Comparison of ENCODE assay signal across 15 cellular contexts in genomic region chr20:62197801-62198200, GRCh38. TPM values are rescaled to one million over a fixed set of nuclear protein-coding genes. Genes with fewer than 3 reads are reported as not detected.
DNase-seq lines count a peak whose midpoint lies in the region; ATAC-seq and TF ChIP-seq lines count a peak whose summit lies in the region.
"Had no signal": no experiment of that assay in that cellular context is flagged by ENCODE, and none has a peak within 500 bp of the region (broad histone marks: within the 10 kb centered on the region; RNA-seq: fewer than 3 reads in every experiment).

No MANE protein-coding gene starts in this region.

- H3K9me3 ChIP-seq in A673 (ENCODE audit: low read depth, low read length, poor library complexity, severe bottlenecking) (no peaks in the 10 kb centered on the region), BLaER1 (no peaks in the 10 kb centered on the region), osteoblast (ENCODE audit: low read depth, low read length) (no peaks in the 10 kb centered on the region), trophoblast cell (ENCODE audit: insufficient read depth, low read depth, low read length) (peaks cover 2% of the 10 kb centered on the region)
- H3K9me3 ChIP-seq: A549 had no signal

- H3K4me3 ChIP-seq in A673 (ENCODE audit: low read depth, low read length, poor library complexity, severe bottlenecking) (no peak overlapping the region), BLaER1 (no peak overlapping the region), osteoblast (ENCODE audit: insufficient read depth, low read length) (no peak overlapping the region), trophoblast cell (ENCODE audit: low read depth, low read length) (no peak overlapping the region)
- H3K4me3 ChIP-seq: A549, GM12878 had no signal

- peaks cover 24% of the 10 kb centered on the region for H3K79me2 ChIP-seq in osteoblast (ENCODE audit: insufficient read depth, low read length)
- no peaks in the 10 kb centered on the region for H3K79me2 ChIP-seq in trophoblast cell (ENCODE audit: control insufficient read depth, insufficient read depth, low read length, poor library complexity)

- H4K12ac ChIP-seq in trophoblast cell (ENCODE audit: low read depth, low read length), result no peak overlapping the region

- no peaks in the 10 kb centered on the region for H3K79me1 ChIP-seq in trophoblast cell (ENCODE audit: low read length)

- DNase-seq in A673 (ENCODE audit: low spot score) (no peak), left ventricle myocardium superior (peak; percentile 22), osteoblast (ENCODE audit: insufficient read length, low spot score, missing footprints) (peak; percentile 68), DMS114 treated with DMSO at 0.1 percent for 48 hours (lab: John Stamatoyannopoulos, UW; ENCODE audit: unreplicated experiment) (no peak), trophoblast cell (no peak)
- DNase-seq in activated naive CD4-positive, alpha-beta T cell treated with anti-CD3 and anti-CD28 coated beads, Interleukin-2, amount 50 U/mL, for 72 hours (ENCODE audit: low spot score in 2 of 2), result no peak
- DNase-seq: DMS79, HCEC 1CT, HFFc6 had no signal

- H3K9ac ChIP-seq in BLaER1 (no peak overlapping the region; the same call in 1 of the 2 replicates), trophoblast cell (ENCODE audit: low read length) (no peak overlapping the region)

- BruUV-seq in A673 (replicated peaks; lab: Mats Ljungman, UMichigan), result no TSS peak

- peaks cover 58% of the 10 kb centered on the region for H4K20me1 ChIP-seq in BLaER1
- H4K20me1 ChIP-seq in osteoblast (ENCODE audit: insufficient read depth, low read length), result peaks cover 8% of the 10 kb centered on the region

- H3K9me3 Mint-ChIP-seq in activated naive CD4-positive, alpha-beta T cell treated with anti-CD3 and anti-CD28 coated beads, Interleukin-2, amount 50 U/mL, for 72 hours, result no peaks in the 10 kb centered on the region
- H3K9me3 Mint-ChIP-seq: HFFc6 had no signal

- no peaks in the 10 kb centered on the region for H3K27me3 ChIP-seq in A673 (replicated peaks; ENCODE audit: insufficient read depth, low read depth, low read length, poor library complexity)
- H3K27me3 ChIP-seq in BLaER1, result no peaks in the 10 kb centered on the region
- no peaks in the 10 kb centered on the region for H3K27me3 ChIP-seq in osteoblast (ENCODE audit: insufficient read depth, low read length)
- no peaks in the 10 kb centered on the region for H3K27me3 ChIP-seq in trophoblast cell (ENCODE audit: insufficient read depth, low read length)

- H2BK5ac ChIP-seq in trophoblast cell (ENCODE audit: low read depth, low read length, poor library complexity), result no peak overlapping the region

- H3K4me2 ChIP-seq in BLaER1 (peak overlapping the region; percentile 44), osteoblast (ENCODE audit: insufficient read depth, low read length) (no peak overlapping the region), trophoblast cell (ENCODE audit: low read length) (no peak overlapping the region)
- H3K4me2 ChIP-seq: A549 had no signal

- H3K4ac ChIP-seq in trophoblast cell (ENCODE audit: low read depth, low read length), result no peak overlapping the region

- no peak overlapping the region for H4K8ac ChIP-seq in trophoblast cell (ENCODE audit: low read depth, low read length)

- H3K27ac ChIP-seq in A673 (ENCODE audit: low read depth, low read length, poor library complexity, severe bottlenecking) (peak overlapping the region; percentile 5), BLaER1 (0 out of 2 replicates have a peak overlapping the region, but pooled peaks have one; percentile 11), osteoblast (ENCODE audit: low read depth, low read length) (no peak overlapping the region), trophoblast cell (ENCODE audit: low read depth, low read length) (no peak overlapping the region)
- H3K27ac ChIP-seq: A549 had no signal

- WGBS in trophoblast cell (ENCODE audit: extremely low coverage, insufficient coverage, insufficient read length), result no CpG with 5 or more reads among the region's 18 CpGs

- no peak overlapping the region for H3K27ac Mint-ChIP-seq in activated naive CD4-positive, alpha-beta T cell treated with anti-CD3 and anti-CD28 coated beads, Interleukin-2, amount 50 U/mL, for 72 hours
- H3K27ac Mint-ChIP-seq: HFFc6 had no signal

- H2BK12ac ChIP-seq in trophoblast cell (ENCODE audit: low read length), result no peak overlapping the region

- H3K36me3 Mint-ChIP-seq in activated naive CD4-positive, alpha-beta T cell treated with anti-CD3 and anti-CD28 coated beads, Interleukin-2, amount 50 U/mL, for 72 hours, result peaks cover 18 to 19% of the 10 kb centered on the region in 2 donors

- H3K36me3 ChIP-seq in A673 (ENCODE audit: insufficient read depth, low read length, poor library complexity, severe bottlenecking) (peaks cover 45% of the 10 kb centered on the region), BLaER1 (peaks cover 42% of the 10 kb centered on the region), osteoblast (ENCODE audit: insufficient read depth, low read length) (peaks cover 57% of the 10 kb centered on the region), trophoblast cell (ENCODE audit: control insufficient read depth in 1 of 2, insufficient read depth in 2 of 2, low read length in 2 of 2) (peaks cover 49 to 59% of the 10 kb centered on the region in 2 experiments)

- TF ChIP-seq CTCF in A673 (conservative IDR thresholded peaks at IDR 0.05; ENCODE audit: low read depth, low read length), result no peak
- no peak for TF ChIP-seq CTCF in osteoblast (IDR thresholded peaks at IDR 0.05; ENCODE audit: extremely low read depth, low read depth, low read length)

- no peak overlapping the region for H2BK120ac ChIP-seq in trophoblast cell (ENCODE audit: insufficient read depth, low read length, poor library complexity)

- no peak overlapping the region for H3K23ac ChIP-seq in trophoblast cell (ENCODE audit: low read length)

- intact Hi-C loops in A673 (cut with micrococcal nuclease; ENCODE audit: unreplicated experiment) (no loop called here), left ventricle myocardium superior (cut with micrococcal nuclease) (no loop called here)

- CTCF ChIA-PET in A673 (lab: Charles Lee), result no interaction called here

- H3K4me1 ChIP-seq in A673 (ENCODE audit: insufficient read depth, low read length, poor library complexity, severe bottlenecking), result peaks cover 21% of the 10 kb centered on the region
- H3K4me1 ChIP-seq in BLaER1, result peaks cover 93% of the 10 kb centered on the region
- H3K4me1 ChIP-seq in osteoblast (ENCODE audit: insufficient read depth, low read length), result peaks cover 13% of the 10 kb centered on the region
- no peaks in the 10 kb centered on the region for H3K4me1 ChIP-seq in trophoblast cell (ENCODE audit: control insufficient read depth in 1 of 2, insufficient read depth in 2 of 2, low read length in 2 of 2)
- H3K4me1 ChIP-seq: A549 had no signal

- POLR2A ChIA-PET in A673 (lab: Charles Lee; ENCODE audit: low non-redundant PET), result no interaction called here

- H4K91ac ChIP-seq in trophoblast cell (ENCODE audit: low read depth, low read length), result no peak overlapping the region

- H2AK5ac ChIP-seq in trophoblast cell (ENCODE audit: low read length), result no peak overlapping the region

- H2AFZ ChIP-seq in osteoblast (ENCODE audit: low read length), result no peak overlapping the region
- H2AFZ ChIP-seq in trophoblast cell (ENCODE audit: insufficient read depth, low read length, poor library complexity), result no peak overlapping the region

- no peak for ATAC-seq in left ventricle myocardium superior
- no peak for ATAC-seq in activated naive CD4-positive, alpha-beta T cell treated with anti-CD3 and anti-CD28 coated beads, Interleukin-2, amount 50 U/mL, for 72 hours
- ATAC-seq: A549, GM12878 had no signal

- H3K14ac ChIP-seq in trophoblast cell (ENCODE audit: low read length), result no peak overlapping the region

- H3K18ac ChIP-seq in trophoblast cell (ENCODE audit: low read length), result no peak overlapping the region

RNA-seq across cellular contexts. Expression of gene MTG2, which starts 15.0 kb away (rescaled TPM):
- total RNA-seq in A673 (2021), result 40.9 and 48.1 TPM in 2 replicates
- 27.3 TPM for total RNA-seq in left ventricle myocardium superior
- total RNA-seq in osteoblast, result 22.1 and 25.0 TPM in 2 replicates
- 25.9 and 27.2 TPM in 2 replicates for polyA plus RNA-seq in trophoblast cell (2013)
- total RNA-seq in activated naive CD4-positive, alpha-beta T cell treated with anti-CD3 and anti-CD28 coated beads, Interleukin-2, amount 50 U/mL, for 72 hours, result 10 to 100 TPM; 33.9 to 39.5 TPM

RNA-seq across cellular contexts. Expression of gene HRH3, which starts 22.3 kb away (rescaled TPM):
- total RNA-seq in A673 (2021), result 0.22 TPM in 1 of 2 replicates, not detected in the other
- not detected for total RNA-seq in left ventricle myocardium superior
- not detected in 2 replicates for total RNA-seq in osteoblast
- polyA plus RNA-seq in trophoblast cell (2013), result 0.15 and 0.18 TPM in 2 replicates
- total RNA-seq in activated naive CD4-positive, alpha-beta T cell treated with anti-CD3 and anti-CD28 coated beads, Interleukin-2, amount 50 U/mL, for 72 hours, result not detected
- total RNA-seq: G401, GM12878, H4, HFFc6 had no signal
- polyA plus RNA-seq: A549, BJ, GM12878 had no signal

RNA-seq across cellular contexts. Expression of gene OSBPL2, which starts 40.5 kb away (rescaled TPM):
- total RNA-seq in A673 (2021) (26.3 and 32.1 TPM in 2 replicates), left ventricle myocardium superior (60.0 TPM), osteoblast (35.8 and 39.8 TPM in 2 replicates)
- 57.6 and 60.3 TPM in 2 replicates for polyA plus RNA-seq in trophoblast cell (2013)
- total RNA-seq in activated naive CD4-positive, alpha-beta T cell treated with anti-CD3 and anti-CD28 coated beads, Interleukin-2, amount 50 U/mL, for 72 hours, result 10 to 100 TPM; 30.0 to 49.5 TPM

RNA-seq across cellular contexts. Expression of gene SS18L1, which starts 54.2 kb away (rescaled TPM):
- total RNA-seq in A673 (2021) (34.7 and 39.6 TPM in 2 replicates), left ventricle myocardium superior (10.7 TPM), osteoblast (12.7 TPM in 2 replicates)
- polyA plus RNA-seq in trophoblast cell (2013), result 11.5 and 12.4 TPM in 2 replicates
- total RNA-seq in activated naive CD4-positive, alpha-beta T cell treated with anti-CD3 and anti-CD28 coated beads, Interleukin-2, amount 50 U/mL, for 72 hours, result 10 to 100 TPM; 21.7 to 52.4 TPM

RNA-seq across cellular contexts. Expression of gene PSMA7, which starts 54.6 kb away (rescaled TPM):
- total RNA-seq in A673 (2021) (555 and 593 TPM in 2 replicates), left ventricle myocardium superior (240 TPM), osteoblast (208 and 215 TPM in 2 replicates)
- polyA plus RNA-seq in trophoblast cell (2013), result 323 and 344 TPM in 2 replicates
- 100 to 1,000 TPM; 253 to 333 TPM for total RNA-seq in activated naive CD4-positive, alpha-beta T cell treated with anti-CD3 and anti-CD28 coated beads, Interleukin-2, amount 50 U/mL, for 72 hours

Comparison
In these comparisons a context has a peak if more than half of its experiments do, and no peak if none do; other contexts are left out.
1. DNase-seq: peak in left ventricle myocardium superior (single experiment) and osteoblast (single experiment); none in A673 (single experiment), DMS114 treated with DMSO at 0.1 percent for 48 hours (single experiment), trophoblast cell (0 of 2) and activated naive CD4-positive, alpha-beta T cell treated with anti-CD3 and anti-CD28 coated beads, Interleukin-2, amount 50 U/mL, for 72 hours (0 of 2).
2. H3K27ac ChIP-seq: peak in A673 (single experiment) and BLaER1 (single experiment); none in osteoblast (single experiment) and trophoblast cell (single experiment).